ENCODE assay signal across 1 cellular context in the genomic region with DNA sequence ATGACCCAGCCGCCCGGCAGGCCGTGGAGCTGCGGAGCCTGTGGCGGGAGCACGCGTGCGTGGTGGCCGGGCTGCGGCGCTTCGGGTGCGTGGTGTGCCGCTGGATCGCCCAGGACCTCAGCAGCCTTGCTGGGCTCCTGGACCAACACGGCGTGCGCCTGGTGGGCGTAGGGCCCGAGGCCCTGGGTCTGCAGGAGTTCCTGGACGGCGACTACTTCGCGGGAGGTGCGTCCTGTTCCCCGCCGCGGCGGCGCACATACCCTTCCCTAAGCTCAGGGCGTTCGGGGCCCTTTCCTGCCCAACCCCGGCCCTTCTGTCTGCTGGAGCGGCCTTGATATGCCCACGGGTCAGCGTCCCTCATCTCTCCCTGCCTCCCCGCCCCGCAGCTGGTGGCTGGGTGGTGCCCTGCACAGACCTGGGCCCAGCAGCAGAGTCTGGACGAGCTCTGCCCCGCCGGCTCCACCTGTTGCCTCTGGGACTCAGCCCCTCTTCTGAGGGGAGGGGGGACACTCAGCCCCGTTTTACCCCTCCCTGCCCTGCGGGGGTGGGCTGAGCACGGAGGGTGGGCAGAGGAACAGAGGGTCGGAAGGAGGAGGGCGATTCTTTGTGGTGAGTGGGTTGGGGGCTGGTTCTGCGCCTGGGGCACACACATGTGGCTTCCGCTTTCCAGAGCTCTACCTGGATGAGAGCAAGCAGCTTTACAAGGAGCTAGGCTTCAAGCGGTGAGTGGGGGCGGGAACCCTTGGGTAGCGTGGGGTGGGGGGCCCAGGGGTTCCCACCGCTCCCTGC.
TF ChIP-seq lines count a peak whose summit lies in the region.

No MANE protein-coding gene starts in this region.

TF ChIP-seq in GM12878, 131 proteins besides CTCF, POLR2A, EP300 and RAD21:
- TF ChIP-seq, protein P1, sequence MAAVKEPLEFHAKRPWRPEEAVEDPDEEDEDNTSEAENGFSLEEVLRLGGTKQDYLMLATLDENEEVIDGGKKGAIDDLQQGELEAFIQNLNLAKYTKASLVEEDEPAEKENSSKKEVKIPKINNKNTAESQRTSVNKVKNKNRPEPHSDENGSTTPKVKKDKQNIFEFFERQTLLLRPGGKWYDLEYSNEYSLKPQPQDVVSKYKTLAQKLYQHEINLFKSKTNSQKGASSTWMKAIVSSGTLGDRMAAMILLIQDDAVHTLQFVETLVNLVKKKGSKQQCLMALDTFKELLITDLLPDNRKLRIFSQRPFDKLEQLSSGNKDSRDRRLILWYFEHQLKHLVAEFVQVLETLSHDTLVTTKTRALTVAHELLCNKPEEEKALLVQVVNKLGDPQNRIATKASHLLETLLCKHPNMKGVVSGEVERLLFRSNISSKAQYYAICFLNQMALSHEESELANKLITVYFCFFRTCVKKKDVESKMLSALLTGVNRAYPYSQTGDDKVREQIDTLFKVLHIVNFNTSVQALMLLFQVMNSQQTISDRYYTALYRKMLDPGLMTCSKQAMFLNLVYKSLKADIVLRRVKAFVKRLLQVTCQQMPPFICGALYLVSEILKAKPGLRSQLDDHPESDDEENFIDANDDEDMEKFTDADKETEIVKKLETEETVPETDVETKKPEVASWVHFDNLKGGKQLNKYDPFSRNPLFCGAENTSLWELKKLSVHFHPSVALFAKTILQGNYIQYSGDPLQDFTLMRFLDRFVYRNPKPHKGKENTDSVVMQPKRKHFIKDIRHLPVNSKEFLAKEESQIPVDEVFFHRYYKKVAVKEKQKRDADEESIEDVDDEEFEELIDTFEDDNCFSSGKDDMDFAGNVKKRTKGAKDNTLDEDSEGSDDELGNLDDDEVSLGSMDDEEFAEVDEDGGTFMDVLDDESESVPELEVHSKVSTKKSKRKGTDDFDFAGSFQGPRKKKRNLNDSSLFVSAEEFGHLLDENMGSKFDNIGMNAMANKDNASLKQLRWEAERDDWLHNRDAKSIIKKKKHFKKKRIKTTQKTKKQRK (IDR thresholded peaks at IDR 0.05; ENCODE audit: low read depth, low read length), result no peak
- TF ChIP-seq LARP7 (IDR thresholded peaks at IDR 0.05) (0 out of 2 replicates have a peak, but pooled peaks have one; percentile 40), BHLHE40 (IDR thresholded peaks at IDR 0.05; ENCODE audit: borderline replicate concordance in 1 of 2, low read depth in 2 of 2, low read length in 1 of 2) (peak in 1 of 2 experiments; percentile 52; a peak in 1 of 4 replicates), GATAD2B (conservative IDR thresholded peaks at IDR 0.05; ENCODE audit: low read depth) (0 out of 2 replicates have a peak, but pooled peaks have one; percentile 20)
